Comparison of ENCODE assay signal across 9 cellular contexts in the genomic region with DNA sequence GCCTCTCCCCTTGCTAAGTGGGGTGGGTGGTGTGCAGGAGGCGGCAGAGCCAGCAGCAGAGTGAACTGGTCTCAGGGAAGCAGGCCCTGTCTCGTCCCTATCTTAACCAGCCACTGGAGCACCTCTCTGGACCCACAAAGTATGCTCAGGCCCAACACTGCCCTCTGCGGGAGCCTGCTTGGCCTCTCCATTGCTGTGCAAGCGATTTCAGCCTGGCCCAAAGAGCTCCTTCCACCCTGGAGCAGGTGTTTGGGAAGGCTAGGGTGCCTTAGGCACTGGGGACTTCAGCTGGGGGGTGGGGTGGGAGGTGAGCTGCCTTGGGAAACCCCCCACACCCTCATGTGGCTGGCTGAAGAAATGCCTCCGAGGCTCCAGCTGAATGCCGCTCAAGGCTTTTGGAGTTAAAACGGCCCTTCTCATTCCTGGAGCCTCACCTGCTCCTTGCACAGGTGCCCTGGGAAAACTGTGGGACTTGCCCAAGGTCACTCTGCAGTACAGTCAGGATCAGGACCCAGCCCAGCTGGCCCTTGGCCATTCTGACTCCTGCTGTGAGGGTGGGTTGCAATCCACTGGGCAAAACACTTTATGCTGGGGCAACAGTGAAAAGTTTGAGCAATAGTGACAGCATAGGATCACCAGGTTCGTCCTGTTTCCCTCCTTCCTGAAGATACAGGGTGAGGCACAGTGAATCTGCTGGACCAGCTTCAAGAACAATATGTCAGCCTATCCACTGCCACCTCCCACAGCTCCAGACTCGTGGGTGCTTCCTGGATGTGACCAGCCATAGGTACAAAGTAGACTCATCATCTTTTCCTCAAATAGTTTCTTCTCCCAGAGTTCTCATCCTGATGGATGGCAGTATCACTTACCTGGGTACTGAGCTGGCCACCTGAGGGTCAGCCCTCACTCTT. TPM values are rescaled to one million over a fixed set of nuclear protein-coding genes. Genes with fewer than 3 reads are reported as not detected.
DNase-seq lines count a peak whose midpoint lies in the region; ATAC-seq and TF ChIP-seq lines count a peak whose summit lies in the region.
"Had no signal": no experiment of that assay in that cellular context is flagged by ENCODE, and none has a peak within 500 bp of the region (broad histone marks: within the 10 kb centered on the region; RNA-seq: fewer than 3 reads in every experiment).

No MANE protein-coding gene starts in this region.

- CTCF ChIA-PET in Calu3 (lab: Charles Lee): interaction anchor here (0.6 to 2.5 kb wide), 18 partner anchors 8 to 108 kb away, joined by 3 to 22 read pairs (median 4); a partner anchor contains a TSS

- H3K4me1 Mint-ChIP-seq in Calu3 (ENCODE audit: low read depth, unreplicated experiment): no peaks in the 10 kb centered on the region

- intact Hi-C loops in Calu3 (cut with micrococcal nuclease; ENCODE audit: unreplicated experiment): loop anchor here (1.0 kb wide), 1 partner anchor 51 kb away; no protein-coding TSS in a partner anchor

- TF ChIP-seq CTCF in Calu3 (IDR thresholded peaks at IDR 0.05; ENCODE audit: unreplicated experiment): peak; percentile 24

- no peak overlapping the region for H3K27ac Mint-ChIP-seq in Calu3 (ENCODE audit: unreplicated experiment)

- in situ Hi-C loops in SK-MEL-5 (cut with HindIII; ENCODE audit: low pct_unique_long_range_greater_than_20kb, low sequenced_read_pairs): no loop called here

- no peaks in the 10 kb centered on the region for H3K36me3 Mint-ChIP-seq in Calu3 (ENCODE audit: insufficient read depth, unreplicated experiment)

- no peaks in the 10 kb centered on the region for H3K9me3 Mint-ChIP-seq in Calu3 (ENCODE audit: low read depth, unreplicated experiment)

- peak; percentile 70 for DNase-seq in Calu3
- peak; percentile 54 for DNase-seq in HK-2 (ENCODE audit: unreplicated experiment)
- DNase-seq in SK-MEL-5 (ENCODE audit: low read depth, low spot score): peak; percentile 84
- peak; percentile 70 for DNase-seq in glomerular visceral epithelial cell (ENCODE audit: extremely low spot score)
- DNase-seq in smooth muscle cell of the brain vasculature (ENCODE audit: low read depth, low spot score): peak; percentile 24

- BruUV-seq in Calu3 (replicated peaks; lab: Mats Ljungman, UMichigan): no TSS peak

- no peak overlapping the region for H3K4me3 Mint-ChIP-seq in Calu3 (ENCODE audit: low read depth, unreplicated experiment)

- H3K27me3 Mint-ChIP-seq in Calu3 (ENCODE audit: unreplicated experiment): no peaks in the 10 kb centered on the region

- no peak for ATAC-seq in HG02870 (IDR thresholded peaks at IDR 0.05; ENCODE audit: unreplicated experiment)
- no peak for ATAC-seq in HG02588 (IDR thresholded peaks at IDR 0.05; ENCODE audit: unreplicated experiment)
- ATAC-seq in GM21390 (IDR thresholded peaks at IDR 0.05; ENCODE audit: unreplicated experiment): no peak

RNA-seq across cellular contexts. Expression of a gene that starts 5.9 kb away (rescaled TPM):
- 29.0 and 34.4 TPM in 2 replicates for total RNA-seq in Calu3 (2022)
- 30.7 and 36.4 TPM in 2 replicates for total RNA-seq in SK-MEL-5 (2014; rRNA removed; shearing (Covaris generic))
- 44.4 and 56.8 TPM in 2 replicates for polyA plus RNA-seq in SK-MEL-5 (2015; cell fraction: cytosol; rRNA removed)
- 99.5 and 103 TPM in 2 replicates for polyA plus RNA-seq in SK-MEL-5 (2015; cell fraction: nucleus; rRNA removed)

RNA-seq across cellular contexts. Expression of a gene that starts 8.6 kb away (rescaled TPM):
- not detected in 2 replicates for total RNA-seq in Calu3 (2022)
- total RNA-seq in SK-MEL-5 (2014; rRNA removed; shearing (Covaris generic)): not detected in 2 replicates
- not detected in 2 replicates for polyA plus RNA-seq in SK-MEL-5 (2015; cell fraction: cytosol; rRNA removed)
- 0.88 TPM in 1 of 2 replicates, not detected in the other for polyA plus RNA-seq in SK-MEL-5 (2015; cell fraction: nucleus; rRNA removed)
- total RNA-seq: subcutaneous adipose tissue had no signal

RNA-seq across cellular contexts. Expression of a gene that starts 42.4 kb away (rescaled TPM):
- total RNA-seq in Calu3 (2022): 47.7 and 47.9 TPM in 2 replicates
- total RNA-seq in SK-MEL-5 (2014; rRNA removed; shearing (Covaris generic)): 25.0 and 28.6 TPM in 2 replicates
- 75.0 and 78.8 TPM in 2 replicates for polyA plus RNA-seq in SK-MEL-5 (2015; cell fraction: cytosol; rRNA removed)
- 64.9 and 68.7 TPM in 2 replicates for polyA plus RNA-seq in SK-MEL-5 (2015; cell fraction: nucleus; rRNA removed)

Comparison
In these comparisons a context has a peak if more than half of its experiments do, and no peak if none do; other contexts are left out.
1. DNase-seq: peak in every context shown above with its lines; median percentile 84 in SK-MEL-5; 70 in Calu3; 70 in glomerular visceral epithelial cell; 54 in HK-2; 24 in smooth muscle cell of the brain vasculature.